In genomic region chr1:93078935-93079654, GRCh38 we compare ENCODE assay signal across 1 cellular context.
TF ChIP-seq lines count a peak whose summit lies in the region.

Gene MTF2, plus strand, starts transcription at chr1:93079283. Its CDS starts 244 bp downstream, at chr1:93079527.

TF ChIP-seq in HepG2, 621 proteins besides CTCF, POLR2A, EP300 and RAD21 (continued from another document and continues in another):
- TF ChIP-seq MEF2D (CRISPR knock-in tag; IDR thresholded peaks at IDR 0.05) (peak; percentile 93), ZNF777 (CRISPR knock-in tag; IDR thresholded peaks at IDR 0.05) (peak; percentile 70), ZSCAN31 (CRISPR knock-in tag; IDR thresholded peaks at IDR 0.05; ENCODE audit: low read depth) (peak; percentile 99), DBP (CRISPR knock-in tag; IDR thresholded peaks at IDR 0.05; ENCODE audit: not compliant biosample characterization) (peak; percentile 98), SNRNP70 (IDR thresholded peaks at IDR 0.05; ENCODE audit: low read depth, low read length) (no peak), TCF12 (IDR thresholded peaks at IDR 0.05) (no peak), TCF12 (CRISPR knock-in tag; IDR thresholded peaks at IDR 0.05) (peak; percentile 86; the same call in 1 of the 2 replicates), HDAC2 (CRISPR knock-in tag; IDR thresholded peaks at IDR 0.05) (peak; percentile 96), HIVEP1 (CRISPR knock-in tag; IDR thresholded peaks at IDR 0.05) (peak; percentile 94), ZNF616 (CRISPR knock-in tag; IDR thresholded peaks at IDR 0.05; ENCODE audit: low read depth) (peak; percentile 92), YEATS2 (CRISPR knock-in tag; IDR thresholded peaks at IDR 0.05; ENCODE audit: borderline replicate concordance) (peak; percentile 99), HMGXB3 (CRISPR knock-in tag; IDR thresholded peaks at IDR 0.05; ENCODE audit: borderline replicate concordance) (peak; percentile 94), RXRA (CRISPR knock-in tag; IDR thresholded peaks at IDR 0.05) (peak; percentile 95), ZNF678 (CRISPR knock-in tag; IDR thresholded peaks at IDR 0.05) (peak; percentile 91), CSRNP2 (CRISPR knock-in tag; conservative IDR thresholded peaks at IDR 0.05; ENCODE audit: low read depth) (peak; percentile 77; the same call in 1 of the 2 replicates), ARID4A (CRISPR knock-in tag; IDR thresholded peaks at IDR 0.05; ENCODE audit: borderline replicate concordance) (peak; percentile 98), ZNF225 (CRISPR knock-in tag; IDR thresholded peaks at IDR 0.05) (peak; percentile 97), AGO2 (optimal IDR thresholded peaks at IDR 0.05; ENCODE audit: low read depth, low read length) (peak; percentile 29), ZFY (CRISPR knock-in tag; IDR thresholded peaks at IDR 0.05) (peak; percentile 91), GRHL1 (CRISPR knock-in tag; conservative IDR thresholded peaks at IDR 0.05) (no peak; the same call in 1 of the 2 replicates), FOXC1 (CRISPR knock-in tag; IDR thresholded peaks at IDR 0.05; ENCODE audit: borderline replicate concordance) (peak; percentile 99), FOSL2 (CRISPR knock-in tag; IDR thresholded peaks at IDR 0.05) (peak; percentile 79), ZNF557 (CRISPR knock-in tag; IDR thresholded peaks at IDR 0.05) (peak; percentile 99), FUBP1 (CRISPR knock-in tag; IDR thresholded peaks at IDR 0.05; ENCODE audit: borderline replicate concordance) (no peak), ZNF234 (CRISPR knock-in tag; conservative IDR thresholded peaks at IDR 0.05) (no peak), PCBP1 (IDR thresholded peaks at IDR 0.05; ENCODE audit: borderline replicate concordance, low read depth, low read length) (peak; percentile 100), NFIB (CRISPR knock-in tag; IDR thresholded peaks at IDR 0.05; ENCODE audit: borderline replicate concordance) (0 out of 2 replicates have a peak, but pooled peaks have one; percentile 71), ZNF781 (CRISPR knock-in tag; IDR thresholded peaks at IDR 0.05; ENCODE audit: borderline replicate concordance, not compliant biosample characterization) (peak; percentile 94), ZBTB7B (CRISPR knock-in tag; IDR thresholded peaks at IDR 0.05) (peak; percentile 98), ZNF17 (CRISPR knock-in tag; IDR thresholded peaks at IDR 0.05) (peak; percentile 85), ONECUT2 (CRISPR knock-in tag; IDR thresholded peaks at IDR 0.05) (peak; percentile 74), ZNF484 (CRISPR knock-in tag; IDR thresholded peaks at IDR 0.05; ENCODE audit: borderline replicate concordance, low read depth) (peak; percentile 61; the same call in 1 of the 2 replicates), KLF9 (CRISPR knock-in tag; IDR thresholded peaks at IDR 0.05; ENCODE audit: low read depth) (peak; percentile 90; the same call in 1 of the 2 replicates)
- TF ChIP-seq, protein P1, sequence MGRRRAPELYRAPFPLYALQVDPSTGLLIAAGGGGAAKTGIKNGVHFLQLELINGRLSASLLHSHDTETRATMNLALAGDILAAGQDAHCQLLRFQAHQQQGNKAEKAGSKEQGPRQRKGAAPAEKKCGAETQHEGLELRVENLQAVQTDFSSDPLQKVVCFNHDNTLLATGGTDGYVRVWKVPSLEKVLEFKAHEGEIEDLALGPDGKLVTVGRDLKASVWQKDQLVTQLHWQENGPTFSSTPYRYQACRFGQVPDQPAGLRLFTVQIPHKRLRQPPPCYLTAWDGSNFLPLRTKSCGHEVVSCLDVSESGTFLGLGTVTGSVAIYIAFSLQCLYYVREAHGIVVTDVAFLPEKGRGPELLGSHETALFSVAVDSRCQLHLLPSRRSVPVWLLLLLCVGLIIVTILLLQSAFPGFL (CRISPR knock-in tag; IDR thresholded peaks at IDR 0.05) = peak; percentile 81; the same call in 1 of the 2 replicates
